9 cellular contexts compared by ENCODE assay signal in genomic region chr12:27861428-27862167, GRCh38.
DNase-seq lines count a peak whose midpoint lies in the region; ATAC-seq and TF ChIP-seq lines count a peak whose summit lies in the region.
"Had no signal": no experiment of that assay in that cellular context is flagged by ENCODE, and none has a peak within 500 bp of the region (broad histone marks: within the 10 kb centered on the region; RNA-seq: fewer than 3 reads in every experiment).

No MANE protein-coding gene starts in this region.

- H3K27me3 Mint-ChIP-seq in CD4-positive, alpha-beta T cell: peaks cover 18% of the 10 kb centered on the region

- H3K9me3 ChIP-seq in heart left ventricle (peaks cover 0 to 4% (median 0%) of the 10 kb centered on the region in 12 donors), thyroid gland (no peaks in the 10 kb centered on the region)
- H3K9me3 ChIP-seq in CD4-positive, alpha-beta T cell (ENCODE audit: control insufficient read depth, low read length): no peaks in the 10 kb centered on the region

- no peak overlapping the region for H3K27ac Mint-ChIP-seq in CD4-positive, alpha-beta T cell

- H3K4me3 Mint-ChIP-seq in CD4-positive, alpha-beta T cell: no peak overlapping the region

- H3K9me3 Mint-ChIP-seq in CD4-positive, alpha-beta T cell: no peaks in the 10 kb centered on the region

- H3K27me3 ChIP-seq in heart left ventricle: no peaks in the 10 kb centered on the region
- no peaks in the 10 kb centered on the region for H3K27me3 ChIP-seq in thyroid gland
- peaks cover 5% of the 10 kb centered on the region for H3K27me3 ChIP-seq in CD4-positive, alpha-beta T cell (ENCODE audit: control insufficient read depth, insufficient read depth, low read length)

- CTCF ChIA-PET in CD4-positive, alpha-beta T cell (lab: Charles Lee): interaction anchor here (0.5 kb wide), 1 partner anchor 364 kb away, joined by 3 read pairs; no protein-coding TSS in a partner anchor

- H3K4me1 Mint-ChIP-seq in CD4-positive, alpha-beta T cell (ENCODE audit: low read depth): no peaks in the 10 kb centered on the region

- H3K4me3 ChIP-seq in GM12865 (ENCODE audit: low read depth, low read length): no peak overlapping the region
- H3K4me3 ChIP-seq in heart left ventricle: no peak overlapping the region
- H3K4me3 ChIP-seq in thyroid gland (replicated peaks in 1 of 3): no peak overlapping the region
- H3K4me3 ChIP-seq: SK-N-MC had no signal

- H3K36me3 Mint-ChIP-seq in CD4-positive, alpha-beta T cell (ENCODE audit: low read depth): no peaks in the 10 kb centered on the region

- ATAC-seq in GM21367 (IDR thresholded peaks at IDR 0.05; ENCODE audit: unreplicated experiment) (peak; percentile 86), HG03469 (IDR thresholded peaks at IDR 0.05; ENCODE audit: unreplicated experiment) (peak; percentile 79), heart left ventricle (peak; percentile 60 to 87 (median 80))
- no peak for ATAC-seq in CD4-positive, alpha-beta T cell (ENCODE audit: poor library complexity)

- H3K27ac ChIP-seq in heart left ventricle (peak overlapping the region in 7 of 12 donors; percentile 7 to 79 (median 53)), thyroid gland (no peak overlapping the region)
- no peak overlapping the region for H3K27ac ChIP-seq in CD4-positive, alpha-beta T cell (ENCODE audit: low read depth, low read length)
- H3K27ac ChIP-seq: SK-N-MC had no signal

- TF ChIP-seq POLR2A in heart left ventricle (IDR thresholded peaks at IDR 0.05): no peak
- TF ChIP-seq POLR2A in thyroid gland (IDR thresholded peaks at IDR 0.05): no peak

- H3K4me1 ChIP-seq in heart left ventricle (peaks cover 0 to 30% (median 0%) of the 10 kb centered on the region in 12 donors), thyroid gland (no peaks in the 10 kb centered on the region)

- TF ChIP-seq CTCF in GM12865 (IDR thresholded peaks at IDR 0.05; ENCODE audit: insufficient read depth, low read depth, low read length, missing control alignments) (no peak), heart left ventricle (IDR thresholded peaks at IDR 0.05) (no peak), thyroid gland (IDR thresholded peaks at IDR 0.05) (no peak)
- no peak for TF ChIP-seq CTCF in CD4-positive, alpha-beta T cell (IDR thresholded peaks at IDR 0.05)

- DNase-seq in GM12865 (ENCODE audit: low read depth) (peak; percentile 93), heart left ventricle (peak in 4 of 5 donors; percentile 66 to 86 (median 75)), NCI-H1694 (lab: John Stamatoyannopoulos, UW) (no peak), thyroid gland (no peak), pons (ENCODE audit: low spot score) (no peak)
- DNase-seq in CD4-positive, alpha-beta T cell: no peak

- POLR2A ChIA-PET in CD4-positive, alpha-beta T cell (lab: Charles Lee): no interaction called here

- 57 to 79% (median 72%) methylated on average over 8 of the region's 8 CpGs for WGBS in heart left ventricle, 4 donors
- WGBS in thyroid gland, 2 donors: 73 to 76% methylated on average over 8 of the region's 8 CpGs

- intact Hi-C loops in heart left ventricle (cut with DNase I) (no loop called here), thyroid gland (cut with DNase I) (no loop called here)
- intact Hi-C loops in CD4-positive, alpha-beta T cell (cut with DNase I, micrococcal nuclease): no loop called here

- H3K36me3 ChIP-seq in heart left ventricle: no peaks in the 10 kb centered on the region
- no peaks in the 10 kb centered on the region for H3K36me3 ChIP-seq in thyroid gland

Comparison
In these comparisons a context has a peak if more than half of its experiments do, and no peak if none do; other contexts are left out.
1. DNase-seq: peak in GM12865 (single experiment) and heart left ventricle (4 of 5); none in NCI-H1694 (single experiment), thyroid gland (0 of 2), CD4-positive, alpha-beta T cell (0 of 10) and pons (single experiment).
2. H3K27ac ChIP-seq: peak in heart left ventricle (7 of 12); none in thyroid gland (0 of 3) and CD4-positive, alpha-beta T cell (single experiment).